In genomic region chr1:44723064-44723463, GRCh38 we compare ENCODE assay signal across 11 cellular contexts. TPM values are rescaled to one million over a fixed set of nuclear protein-coding genes. Genes with fewer than 3 reads are reported as not detected.
A peak's percentile ranks its signal among the peaks of the same experiment; 100 is the strongest.
DNase-seq lines count a peak whose midpoint lies in the region; ATAC-seq and TF ChIP-seq lines count a peak whose summit lies in the region.
"Had no signal": no experiment of that assay in that cellular context is flagged by ENCODE, and none has a peak within 500 bp of the region (broad histone marks: within the 10 kb centered on the region; RNA-seq: fewer than 3 reads in every experiment).

No MANE protein-coding gene starts in this region.

- no peak for TF ChIP-seq CTCF in type B pancreatic cell (conservative IDR thresholded peaks at IDR 0.05)

- CTCF ChIA-PET in T-cell (lab: Charles Lee): interaction anchor here in 1 of 2 donors (0.7 kb wide), 1 partner anchor 901 kb away, joined by 6 read pairs; the partner anchor contains the start of gene CCDC17

- H3K36me3 Mint-ChIP-seq in T-cell (no peaks in the 10 kb centered on the region), type B pancreatic cell (no peaks in the 10 kb centered on the region)
- H3K36me3 Mint-ChIP-seq in dendritic cell treated with granulocyte-macrophage colony-stimulating factor and Interleukin-4, amounts not matched to agents 40 ng/mL and 50 ng/mL, for 4 days (ENCODE audit: low read depth): no peaks in the 10 kb centered on the region

- peaks cover 60 to 68% (median 65%) of the 10 kb centered on the region in 3 donors for H3K4me1 Mint-ChIP-seq in T-cell
- H3K4me1 Mint-ChIP-seq in dendritic cell treated with granulocyte-macrophage colony-stimulating factor and Interleukin-4, amounts not matched to agents 40 ng/mL and 50 ng/mL, for 4 days (ENCODE audit: low read depth): peaks cover 69% of the 10 kb centered on the region
- no peaks in the 10 kb centered on the region for H3K4me1 Mint-ChIP-seq in type B pancreatic cell (ENCODE audit: unreplicated experiment)

- H3K4me3 Mint-ChIP-seq in T-cell (peak overlapping the region; percentile 67 to 70 (median 69)), type B pancreatic cell (no peak overlapping the region)
- peak overlapping the region; percentile 44 for H3K4me3 Mint-ChIP-seq in dendritic cell treated with granulocyte-macrophage colony-stimulating factor and Interleukin-4, amounts not matched to agents 40 ng/mL and 50 ng/mL, for 4 days

- DNase-seq in stimulated activated CD4-positive, alpha-beta T cell treated with anti-CD3 and anti-CD28 coated beads, Interleukin-12 subunit alpha, Interleukin-12 subunit beta, amount 100 ng/mL, for 4 hours: peak; percentile 21
- no peak for DNase-seq in stimulated activated CD4-positive, alpha-beta T cell treated with anti-CD3 and anti-CD28 coated beads, Interleukin-4, amount 100 ng/mL, for 1 hour
- DNase-seq in T-cell: peak in 2 of 34 experiments; percentile 15 to 16
- no peak for DNase-seq in type B pancreatic cell (ENCODE audit: extremely low spot score, unreplicated experiment)
- no peak for DNase-seq in NCI-H510A (lab: John Stamatoyannopoulos, UW)
- no peak for DNase-seq in NCI-H1417 treated with DMSO at 0.1 percent for 48 hours (lab: John Stamatoyannopoulos, UW)
- DNase-seq: esophagus squamous epithelium, NCI-H187 treated with DMSO at 0.1 percent for 48 hours had no signal

- intact Hi-C loops in dendritic cell treated with granulocyte-macrophage colony-stimulating factor and Interleukin-4, amounts not matched to agents 40 ng/mL and 50 ng/mL, for 4 days (cut with micrococcal nuclease): no loop called here

- POLR2A ChIA-PET in T-cell (lab: Charles Lee): interaction anchor here (0.6 to 2.2 kb wide), 3 partner anchors 8 to 266 kb away, joined by 3 to 63 read pairs (median 8); partner anchors contain the start of genes BTBD19 (in 1 of the 2) and RNU5D-1 (in 1 of the 2)

- H3K27ac Mint-ChIP-seq in T-cell: peak overlapping the region; percentile 91 to 93
- H3K27ac Mint-ChIP-seq in dendritic cell treated with granulocyte-macrophage colony-stimulating factor and Interleukin-4, amounts not matched to agents 40 ng/mL and 50 ng/mL, for 4 days: peak overlapping the region; percentile 82
- peak overlapping the region; percentile 48 for H3K27ac Mint-ChIP-seq in type B pancreatic cell

- ATAC-seq in T-cell (replicated peaks in 1 of 4) (peak in 1 of 4 experiments; percentile 14), HG02759 (IDR thresholded peaks at IDR 0.05; ENCODE audit: unreplicated experiment) (no peak)

- H3K27me3 Mint-ChIP-seq in T-cell (no peaks in the 10 kb centered on the region), type B pancreatic cell (no peaks in the 10 kb centered on the region)
- H3K27me3 Mint-ChIP-seq in dendritic cell treated with granulocyte-macrophage colony-stimulating factor and Interleukin-4, amounts not matched to agents 40 ng/mL and 50 ng/mL, for 4 days: peaks cover 4% of the 10 kb centered on the region

- no peaks in the 10 kb centered on the region for H3K9me3 Mint-ChIP-seq in T-cell
- H3K9me3 Mint-ChIP-seq in dendritic cell treated with granulocyte-macrophage colony-stimulating factor and Interleukin-4, amounts not matched to agents 40 ng/mL and 50 ng/mL, for 4 days: no peaks in the 10 kb centered on the region
- no peaks in the 10 kb centered on the region for H3K9me3 Mint-ChIP-seq in type B pancreatic cell

RNA-seq across cellular contexts. Expression of gene RNU5D-1, which starts 7.9 kb away (rescaled TPM):
- total RNA-seq in T-cell (10 to 100 TPM in 1 of 5 donors, not detected in 4; 21.4 TPM), type B pancreatic cell (ENCODE audit: low replicate concordance) (not detected in 2 replicates)
- total RNA-seq: esophagus squamous epithelium, HT-29 had no signal

RNA-seq across cellular contexts. Expression of gene KIF2C, which starts 16.6 kb away (rescaled TPM):
- total RNA-seq in T-cell (1 to 10 TPM in 3 of 5 donors, under 1 TPM in 2; 0.68 to 1.6 (median 1.1) TPM), type B pancreatic cell (ENCODE audit: low replicate concordance) (17.4 and 56.5 TPM in 2 replicates)

RNA-seq across cellular contexts. Expression of gene ARMH1, which starts 48.5 kb away (rescaled TPM):
- total RNA-seq in T-cell (100 to 1,000 TPM in 1 of 5 donors, 10 to 100 TPM in 4; 49.5 to 102 (median 89.7) TPM), type B pancreatic cell (ENCODE audit: low replicate concordance) (5.5 and 11.6 TPM in 2 replicates)

RNA-seq across cellular contexts. Expression of gene TMEM53, which starts 48.8 kb away (rescaled TPM):
- total RNA-seq in T-cell (1 to 10 TPM; 1.1 to 2.8 (median 2.2) TPM), type B pancreatic cell (ENCODE audit: low replicate concordance) (6.6 and 9.1 TPM in 2 replicates)

RNA-seq across cellular contexts. Expression of gene RPS8, which starts 52.3 kb away (rescaled TPM):
- total RNA-seq in T-cell (1,000 to 10,000 TPM; 2,713 to 2,895 (median 2,873) TPM), type B pancreatic cell (ENCODE audit: low replicate concordance) (2,494 and 2,620 TPM in 2 replicates)
